ENCODE assay signal across 15 cellular contexts in genomic region chr6:43835872-43836419, GRCh38.
"Had no signal": no experiment of that assay in that cellular context is flagged by ENCODE, and none has a peak within 500 bp of the region (broad histone marks: within the 10 kb centered on the region; RNA-seq: fewer than 3 reads in every experiment).

No MANE protein-coding gene starts in this region.

- H3K27ac ChIP-seq: lower lobe of right lung had no signal

- H3K4me1 Mint-ChIP-seq: activated CD4-positive, alpha-beta memory T cell treated with anti-CD3 and anti-CD28 coated beads, Interleukin-2, amount 10 ng/mL, durations not matched to agents 7 days and 5 days; activated CD4-positive, alpha-beta T cell treated with anti-CD3 and anti-CD28 coated beads for 36 hours; activated naive CD8-positive, alpha-beta T cell treated with anti-CD3 and anti-CD28 coated beads, Interleukin-2, amount 50 U/mL, for 24 hours; central memory CD8-positive, alpha-beta T cell had no signal

- H3K9me3 ChIP-seq: lower lobe of right lung had no signal

- H3K4me3 ChIP-seq: lower lobe of right lung had no signal

- H3K4me3 Mint-ChIP-seq: activated CD4-positive, alpha-beta memory T cell treated with anti-CD3 and anti-CD28 coated beads, Interleukin-2, amount 10 ng/mL, durations not matched to agents 7 days and 5 days; activated CD4-positive, alpha-beta T cell treated with anti-CD3 and anti-CD28 coated beads for 36 hours; activated naive CD8-positive, alpha-beta T cell treated with anti-CD3 and anti-CD28 coated beads, Interleukin-2, amount 50 U/mL, for 24 hours; central memory CD8-positive, alpha-beta T cell had no signal

- H3K27ac Mint-ChIP-seq: activated CD4-positive, alpha-beta memory T cell treated with anti-CD3 and anti-CD28 coated beads, Interleukin-2, amount 10 ng/mL, durations not matched to agents 7 days and 5 days; activated CD4-positive, alpha-beta T cell treated with anti-CD3 and anti-CD28 coated beads for 36 hours; activated naive CD8-positive, alpha-beta T cell treated with anti-CD3 and anti-CD28 coated beads, Interleukin-2, amount 50 U/mL, for 24 hours; naive B cell had no signal

- DNase-seq: activated CD4-positive, alpha-beta memory T cell treated with anti-CD3 and anti-CD28 coated beads, Interleukin-2, amount 10 ng/mL, durations not matched to agents 7 days and 5 days; activated CD4-positive, alpha-beta T cell treated with anti-CD3 and anti-CD28 coated beads for 36 hours; activated gamma-delta T cell treated with Interleukin-2 at 50 U/mL for 16 hours; activated naive CD8-positive, alpha-beta T cell treated with anti-CD3 and anti-CD28 coated beads, Interleukin-2, amount 50 U/mL, for 24 hours; activated T-cell treated with anti-CD3 and anti-CD28 coated beads, Interleukin-2, amount 50 U/mL, for 48 hours; effector memory CD4-positive, alpha-beta T cell; hypothalamus; left cardiac atrium; lower lobe of right lung; naive B cell; nucleus accumbens; right cardiac atrium; stimulated activated naive CD4-positive, alpha-beta T cell treated with Interleukin-2 at 50 U/mL for 16 hours; WERI-Rb-1 had no signal

- H3K9me3 Mint-ChIP-seq: activated CD4-positive, alpha-beta memory T cell treated with anti-CD3 and anti-CD28 coated beads, Interleukin-2, amount 10 ng/mL, durations not matched to agents 7 days and 5 days; activated naive CD8-positive, alpha-beta T cell treated with anti-CD3 and anti-CD28 coated beads, Interleukin-2, amount 50 U/mL, for 24 hours; central memory CD8-positive, alpha-beta T cell; naive B cell had no signal

- H3K36me3 Mint-ChIP-seq: naive B cell had no signal

- H3K36me3 ChIP-seq: lower lobe of right lung, WERI-Rb-1 had no signal

- ATAC-seq: activated CD4-positive, alpha-beta T cell treated with anti-CD3 and anti-CD28 coated beads for 36 hours; activated naive CD8-positive, alpha-beta T cell treated with anti-CD3 and anti-CD28 coated beads, Interleukin-2, amount 50 U/mL, for 24 hours; left cardiac atrium; lower lobe of right lung; right cardiac atrium had no signal
